1 cellular context compared by ENCODE assay signal in genomic region chr12:109099426-109100020, GRCh38.
TF ChIP-seq lines count a peak whose summit lies in the region.

No MANE protein-coding gene starts in this region.

TF ChIP-seq in GM12878, 131 proteins besides CTCF, POLR2A, EP300 and RAD21:
- TF ChIP-seq NKRF (conservative IDR thresholded peaks at IDR 0.05) (no peak), HDAC6 (IDR thresholded peaks at IDR 0.05; ENCODE audit: unreplicated experiment) (no peak), CHD4 (IDR thresholded peaks at IDR 0.05) (no peak), CUX1 (IDR thresholded peaks at IDR 0.05; ENCODE audit: insufficient replicate concordance, low read depth, low read length) (no peak), CBX3 (IDR thresholded peaks at IDR 0.05; ENCODE audit: borderline replicate concordance, low read depth) (no peak), KLF5 (IDR thresholded peaks at IDR 0.05; ENCODE audit: partially characterized antibody) (no peak), ZZZ3 (IDR thresholded peaks at IDR 0.05; ENCODE audit: control insufficient read depth, insufficient read length, low read depth) (no peak), REST (IDR thresholded peaks at IDR 0.05; ENCODE audit: low read depth, low read length) (no peak), TCF7 (IDR thresholded peaks at IDR 0.05; ENCODE audit: borderline replicate concordance) (no peak), NBN (IDR thresholded peaks at IDR 0.05) (no peak), RBBP5 (conservative IDR thresholded peaks at IDR 0.05) (no peak), NFYA (IDR thresholded peaks at IDR 0.05; ENCODE audit: borderline replicate concordance, low read depth, low read length) (no peak), FOXK2 (IDR thresholded peaks at IDR 0.05) (no peak), RCOR1 (conservative IDR thresholded peaks at IDR 0.05; ENCODE audit: low read depth, low read length) (no peak), POU2F2 (IDR thresholded peaks at IDR 0.05; ENCODE audit: borderline replicate concordance, low read depth, low read length) (no peak)
TF ChIP-seq in GM12878: peak in this region for 0.
